In the genomic region with DNA sequence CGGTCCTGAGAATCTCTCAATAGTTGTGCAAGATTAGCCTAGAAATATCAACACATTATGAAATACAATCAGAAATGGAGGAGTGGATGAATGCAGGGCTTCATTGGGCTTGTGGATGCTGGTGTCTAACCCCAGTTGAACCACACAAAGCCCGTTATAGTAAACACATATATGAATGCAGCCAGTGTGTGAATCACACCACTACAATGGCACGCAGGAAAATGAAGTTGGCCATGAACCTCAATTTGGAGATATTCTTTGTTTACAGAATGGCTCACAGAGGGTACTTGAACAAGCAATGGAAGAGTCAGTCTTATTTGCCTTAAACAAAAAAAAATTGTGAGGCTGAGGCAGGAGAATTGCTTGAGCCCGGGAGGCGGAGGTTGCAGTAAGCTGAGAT, we compare ENCODE assay signal across 2 cellular contexts.
TF ChIP-seq lines count a peak whose summit lies in the region.

No MANE protein-coding gene starts in this region.

TF ChIP-seq in endothelial cell of umbilical vein, 7 proteins besides CTCF, POLR2A, EP300 and RAD21:
- no peak for TF ChIP-seq POLR2AphosphoS5 (IDR thresholded peaks at IDR 0.05; ENCODE audit: insufficient read depth, low read depth, low read length)
- TF ChIP-seq JUN (IDR thresholded peaks at IDR 0.05; ENCODE audit: borderline replicate concordance, insufficient read depth, insufficient read length, low read depth), result no peak
- TF ChIP-seq FOS (IDR thresholded peaks at IDR 0.05; ENCODE audit: borderline replicate concordance, insufficient read depth, low read length), result no peak
- no peak for TF ChIP-seq GATA2 (IDR thresholded peaks at IDR 0.05; ENCODE audit: insufficient read depth, insufficient read length, low read depth, low read length)
- no peak for TF ChIP-seq MAX (IDR thresholded peaks at IDR 0.05; ENCODE audit: insufficient read depth, insufficient read length)
- TF ChIP-seq EZH2 (IDR thresholded peaks at IDR 0.05; ENCODE audit: borderline replicate concordance, low read depth, low read length, severe bottlenecking), result no peak
- TF ChIP-seq MYC (IDR thresholded peaks at IDR 0.05; ENCODE audit: low read depth, low read length), result no peak

TF ChIP-seq in SK-N-SH, 30 proteins besides CTCF, POLR2A, EP300 and RAD21:
- TF ChIP-seq MXI1 (IDR thresholded peaks at IDR 0.05; ENCODE audit: low read depth, low read length) (no peak), CHD2 (IDR thresholded peaks at IDR 0.05; ENCODE audit: low read length, partially characterized antibody) (no peak), SMC3 (IDR thresholded peaks at IDR 0.05; ENCODE audit: low read depth, low read length) (no peak), NFIC (IDR thresholded peaks at IDR 0.05; ENCODE audit: borderline replicate concordance) (no peak), FOSL2 (IDR thresholded peaks at IDR 0.05; ENCODE audit: borderline replicate concordance, low read depth) (no peak), EZH2phosphoT487 (IDR thresholded peaks at IDR 0.05; ENCODE audit: borderline replicate concordance, low read depth) (no peak), JUND (IDR thresholded peaks at IDR 0.05) (no peak), POLR2AphosphoS5 (IDR thresholded peaks at IDR 0.05; ENCODE audit: low read depth, low read length) (no peak), MAX (IDR thresholded peaks at IDR 0.05; ENCODE audit: low read depth) (no peak), NRF1 (IDR thresholded peaks at IDR 0.05; ENCODE audit: low read depth, low read length) (no peak), FOXJ3 (CRISPR knock-in tag; IDR thresholded peaks at IDR 0.05) (no peak), FOXM1 (IDR thresholded peaks at IDR 0.05; ENCODE audit: low read depth) (no peak), TEAD4 (IDR thresholded peaks at IDR 0.05; ENCODE audit: borderline replicate concordance, insufficient read depth) (no peak), GATA2 (CRISPR knock-in tag; IDR thresholded peaks at IDR 0.05) (no peak), SIN3A (IDR thresholded peaks at IDR 0.05; ENCODE audit: borderline replicate concordance, low read depth, low read length) (no peak), YY1 (IDR thresholded peaks at IDR 0.05; ENCODE audit: low read depth) (no peak)
- TF ChIP-seq, protein P1, sequence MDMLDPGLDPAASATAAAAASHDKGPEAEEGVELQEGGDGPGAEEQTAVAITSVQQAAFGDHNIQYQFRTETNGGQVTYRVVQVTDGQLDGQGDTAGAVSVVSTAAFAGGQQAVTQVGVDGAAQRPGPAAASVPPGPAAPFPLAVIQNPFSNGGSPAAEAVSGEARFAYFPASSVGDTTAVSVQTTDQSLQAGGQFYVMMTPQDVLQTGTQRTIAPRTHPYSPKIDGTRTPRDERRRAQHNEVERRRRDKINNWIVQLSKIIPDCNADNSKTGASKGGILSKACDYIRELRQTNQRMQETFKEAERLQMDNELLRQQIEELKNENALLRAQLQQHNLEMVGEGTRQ (IDR thresholded peaks at IDR 0.05; ENCODE audit: borderline replicate concordance, low read depth, low read length), result no peak
- TF ChIP-seq, protein P2, sequence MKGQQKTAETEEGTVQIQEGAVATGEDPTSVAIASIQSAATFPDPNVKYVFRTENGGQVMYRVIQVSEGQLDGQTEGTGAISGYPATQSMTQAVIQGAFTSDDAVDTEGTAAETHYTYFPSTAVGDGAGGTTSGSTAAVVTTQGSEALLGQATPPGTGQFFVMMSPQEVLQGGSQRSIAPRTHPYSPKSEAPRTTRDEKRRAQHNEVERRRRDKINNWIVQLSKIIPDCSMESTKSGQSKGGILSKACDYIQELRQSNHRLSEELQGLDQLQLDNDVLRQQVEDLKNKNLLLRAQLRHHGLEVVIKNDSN (IDR thresholded peaks at IDR 0.05; ENCODE audit: borderline replicate concordance, low read depth), result no peak
- TF ChIP-seq, protein P3, sequence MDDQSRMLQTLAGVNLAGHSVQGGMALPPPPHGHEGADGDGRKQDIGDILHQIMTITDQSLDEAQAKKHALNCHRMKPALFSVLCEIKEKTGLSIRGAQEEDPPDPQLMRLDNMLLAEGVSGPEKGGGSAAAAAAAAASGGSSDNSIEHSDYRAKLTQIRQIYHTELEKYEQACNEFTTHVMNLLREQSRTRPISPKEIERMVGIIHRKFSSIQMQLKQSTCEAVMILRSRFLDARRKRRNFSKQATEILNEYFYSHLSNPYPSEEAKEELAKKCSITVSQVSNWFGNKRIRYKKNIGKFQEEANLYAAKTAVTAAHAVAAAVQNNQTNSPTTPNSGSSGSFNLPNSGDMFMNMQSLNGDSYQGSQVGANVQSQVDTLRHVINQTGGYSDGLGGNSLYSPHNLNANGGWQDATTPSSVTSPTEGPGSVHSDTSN (IDR thresholded peaks at IDR 0.05), result no peak
TF ChIP-seq in SK-N-SH: peak in this region for 0.
